ENCODE assay signal across 9 cellular contexts in genomic region chr1:27135920-27136551, GRCh38. TPM values are rescaled to one million over a fixed set of nuclear protein-coding genes. Genes with fewer than 3 reads are reported as not detected.
DNase-seq lines count a peak whose midpoint lies in the region; ATAC-seq and TF ChIP-seq lines count a peak whose summit lies in the region.
"Had no signal": no experiment of that assay in that cellular context is flagged by ENCODE, and none has a peak within 500 bp of the region (broad histone marks: within the 10 kb centered on the region; RNA-seq: fewer than 3 reads in every experiment).

No MANE protein-coding gene starts in this region.

- H3K4me1 ChIP-seq in H9 (ENCODE audit: insufficient read depth, low read length) (peaks cover 7% of the 10 kb centered on the region), hepatocyte (ENCODE audit: insufficient read depth) (peaks cover 25% of the 10 kb centered on the region)

- no peak overlapping the region for H3K14ac ChIP-seq in H9 (ENCODE audit: insufficient read depth, low read length)

- no peak overlapping the region for H3K23ac ChIP-seq in H9 (ENCODE audit: insufficient read length, low read depth, low read length)

- peaks cover 29 to 37% of the 10 kb centered on the region in 2 donors for H3K36me3 Mint-ChIP-seq in CD14-positive monocyte
- peaks cover 0 to 8% (median 0%) of the 10 kb centered on the region in 3 experiments; a peak in 3 of 7 replicates for H3K36me3 Mint-ChIP-seq in H9 (ENCODE audit: insufficient read depth in 1 of 3, low read depth in 3 of 3)
- H3K36me3 Mint-ChIP-seq in naive thymus-derived CD8-positive, alpha-beta T cell, result peaks cover 0 to 8% (median 5%) of the 10 kb centered on the region in 3 donors

- H4K5ac ChIP-seq in H9 (ENCODE audit: insufficient read length, low read depth, low read length), result no peak overlapping the region

- no peak overlapping the region for H2BK15ac ChIP-seq in H9 (ENCODE audit: low read depth, low read length)

- H3K9me2 ChIP-seq in hepatocyte (replicated peaks; ENCODE audit: insufficient read depth), result no peaks in the 10 kb centered on the region

- H3K27me3 Mint-ChIP-seq in CD14-positive monocyte (ENCODE audit: low read depth in 3 of 3) (peaks cover 0 to 2% (median 0%) of the 10 kb centered on the region in 3 donors), H9 (ENCODE audit: low read depth) (no peaks in the 10 kb centered on the region; the same call in 1 of the 2 replicates)
- H3K27me3 Mint-ChIP-seq in naive thymus-derived CD8-positive, alpha-beta T cell, result no peaks in the 10 kb centered on the region

- H3K23me2 ChIP-seq in H9 (ENCODE audit: insufficient read length, low read depth, low read length, poor library complexity, severe bottlenecking), result no peaks in the 10 kb centered on the region

- no peak overlapping the region for H3K4ac ChIP-seq in H9 (ENCODE audit: low read depth, low read length)

- no peaks in the 10 kb centered on the region for H3K36me3 ChIP-seq in hepatocyte (replicated peaks; ENCODE audit: insufficient read depth, low read depth)

- no peaks in the 10 kb centered on the region for H3K79me2 ChIP-seq in H9 (ENCODE audit: insufficient read depth, low read length)
- peaks cover 52% of the 10 kb centered on the region for H3K79me2 ChIP-seq in hepatocyte

- intact Hi-C loops in CD14-positive monocyte (cut with micrococcal nuclease), result loop anchor here in 1 of 2 donors (2.0 kb wide), 2 partner anchors 19 to 23 kb away; partner anchors contain the start of gene SLC9A1

- WGBS in H9 (ENCODE audit: extremely low coverage, insufficient read length, low lambda C conversion rate), result no CpG with 5 or more reads among the region's 5 CpGs
- 69 to 75% (median 71%) methylated on average over 5 of the region's 5 CpGs for WGBS in adipose tissue, 3 donors
- 87% methylated on average over 5 of the region's 5 CpGs for WGBS in hepatocyte (ENCODE audit: low lambda C conversion rate, missing lambda C conversion rate)

- no peaks in the 10 kb centered on the region for H3K79me1 ChIP-seq in H9 (ENCODE audit: insufficient read depth, low read depth, low read length, poor library complexity, severe bottlenecking)

- H3K27ac ChIP-seq in H9 (ENCODE audit: insufficient read length, low read depth, low read length) (no peak overlapping the region), adipose tissue (ENCODE audit: low read depth, low read length) (peak overlapping the region; percentile 23), hepatocyte (no peak overlapping the region)

- H3K27ac Mint-ChIP-seq in CD14-positive monocyte (peak overlapping the region; percentile 99 to 100 (median 99)), H9 (no peak overlapping the region)
- H3K27ac Mint-ChIP-seq in naive thymus-derived CD8-positive, alpha-beta T cell, result peak overlapping the region; percentile 98 to 100 (median 100)

- H3K4me1 Mint-ChIP-seq in CD14-positive monocyte, result peaks cover 92% of the 10 kb centered on the region
- H3K4me1 Mint-ChIP-seq in H9, result peaks cover 29 to 34% of the 10 kb centered on the region in 2 experiments
- H3K4me1 Mint-ChIP-seq in naive thymus-derived CD8-positive, alpha-beta T cell, result peaks cover 26 to 59% (median 53%) of the 10 kb centered on the region in 4 donors

- no peaks in the 10 kb centered on the region for H3K27me3 ChIP-seq in H9 (ENCODE audit: insufficient read depth, low read length)
- H3K27me3 ChIP-seq in hepatocyte, result no peaks in the 10 kb centered on the region

- peak; percentile 66 for DNase-seq in CD14-positive monocyte (ENCODE audit: low spot score)
- peak; percentile 64 for DNase-seq in H9
- DNase-seq in naive thymus-derived CD8-positive, alpha-beta T cell, result peak in 1 of 10 donors; percentile 31
- DNase-seq in hepatocyte (ENCODE audit: low spot score), result no peak
- no peak for DNase-seq in globus pallidus (ENCODE audit: low spot score)
- DNase-seq: nephron progenitor cell had no signal

- H3K4me3 Mint-ChIP-seq in CD14-positive monocyte, result peak overlapping the region; percentile 34 to 91
- H3K4me3 Mint-ChIP-seq in H9, result no peak overlapping the region
- H3K4me3 Mint-ChIP-seq in naive thymus-derived CD8-positive, alpha-beta T cell, result peak overlapping the region in 9 of 10 donors; percentile 85 to 93 (median 89)
- H3K4me3 Mint-ChIP-seq: nephron progenitor cell had no signal

- H3K9me3 ChIP-seq in H9 (ENCODE audit: control insufficient read depth, low read depth, low read length), result no peaks in the 10 kb centered on the region
- H3K9me3 ChIP-seq in hepatocyte (ENCODE audit: low read depth), result no peaks in the 10 kb centered on the region

- no peak overlapping the region for H4K8ac ChIP-seq in H9 (replicated peaks; ENCODE audit: insufficient read length, low read depth, low read length)

- H2AK5ac ChIP-seq in H9 (ENCODE audit: insufficient read length, low read length), result no peak overlapping the region

- H3K18ac ChIP-seq in H9 (ENCODE audit: insufficient read length, low read depth, low read length), result no peak overlapping the region

- H2BK5ac ChIP-seq in H9 (ENCODE audit: insufficient read length, low read length), result no peak overlapping the region

- TF ChIP-seq CTCF in CD14-positive monocyte (IDR thresholded peaks at IDR 0.05) (no peak), H9 (conservative IDR thresholded peaks at IDR 0.05) (peak; percentile 59), hepatocyte (IDR thresholded peaks at IDR 0.05; ENCODE audit: poor library complexity) (no peak)

- no peak overlapping the region for H3K4me3 ChIP-seq in hepatocyte

- no peak overlapping the region for H2BK20ac ChIP-seq in H9 (ENCODE audit: low read depth, low read length, poor library complexity, severe bottlenecking)

- no peak overlapping the region for H2BK120ac ChIP-seq in H9 (ENCODE audit: low read depth, low read length, poor library complexity, severe bottlenecking)

- H3K4me2 ChIP-seq in H9 (ENCODE audit: insufficient read depth, insufficient read length, low read length) (no peak overlapping the region), hepatocyte (no peak overlapping the region)

- no peak overlapping the region for H3K9ac ChIP-seq in H9 (ENCODE audit: extremely low read depth, insufficient read length, low read length)

- no peaks in the 10 kb centered on the region for H3K9me3 Mint-ChIP-seq in CD14-positive monocyte
- no peaks in the 10 kb centered on the region for H3K9me3 Mint-ChIP-seq in H9
- no peaks in the 10 kb centered on the region for H3K9me3 Mint-ChIP-seq in naive thymus-derived CD8-positive, alpha-beta T cell
- H3K9me3 Mint-ChIP-seq: nephron progenitor cell had no signal

- H2AFZ ChIP-seq in H9 (ENCODE audit: low read length) (no peak overlapping the region), hepatocyte (no peak overlapping the region)

- ATAC-seq in naive thymus-derived CD8-positive, alpha-beta T cell, result peak; percentile 27 to 42
- ATAC-seq in GM21528 (IDR thresholded peaks at IDR 0.05; ENCODE audit: low FRiP score, unreplicated experiment), result no peak
- ATAC-seq in HG03565 (IDR thresholded peaks at IDR 0.05; ENCODE audit: unreplicated experiment), result no peak

- H3K56ac ChIP-seq in H9 (ENCODE audit: insufficient read length, low read depth, low read length), result no peak overlapping the region

- H3T11ph ChIP-seq in H9 (ENCODE audit: low read length), result no peak overlapping the region

- H4K91ac ChIP-seq in H9 (ENCODE audit: insufficient read length, low read depth, low read length), result no peak overlapping the region

- no peak overlapping the region for H2BK12ac ChIP-seq in H9 (ENCODE audit: insufficient read length, low read depth, low read length)

- POLR2A ChIA-PET in naive thymus-derived CD8-positive, alpha-beta T cell (lab: Charles Lee), result interaction anchor here (0.5 to 11.0 kb wide), 6 partner anchors 10 to 590 kb away, joined by 3 to 199 read pairs (median 4); partner anchors contain the start of genes FAM76A and SLC9A1

- H4K20me1 ChIP-seq in H9 (ENCODE audit: control insufficient read depth, insufficient read depth, insufficient read length) (no peaks in the 10 kb centered on the region), hepatocyte (ENCODE audit: insufficient read depth, poor library complexity, severe bottlenecking) (peaks cover 6% of the 10 kb centered on the region)

RNA-seq across cellular contexts. Expression of gene SLC9A1, which starts 18.9 kb away (rescaled TPM):
- polyA plus RNA-seq in CD14-positive monocyte (1 to 10 TPM; 4.5 to 4.6 TPM), adipose tissue (10 to 100 TPM in 1 of 3 donors, 1 to 10 TPM in 2; 6.6 to 14.5 (median 8.9) TPM), hepatocyte (29.8 and 31.3 TPM in 2 replicates)
- total RNA-seq in H9 (2021) (20.8 and 21.3 TPM in 2 replicates), hepatocyte (9.7 and 13.3 TPM in 2 replicates)
- total RNA-seq in naive thymus-derived CD8-positive, alpha-beta T cell, result 10 to 100 TPM; 16.2 to 17.7 TPM
- 10 to 100 TPM in 1 of 3 donors, 1 to 10 TPM in 2; 4.5 to 14.2 (median 8.5) TPM for polyA plus RNA-seq in naive thymus-derived CD8-positive, alpha-beta T cell

Comparison
In these comparisons a context has a peak if more than half of its experiments do, and no peak if none do; other contexts are left out.
1. DNase-seq: peak in CD14-positive monocyte (single experiment) and H9 (single experiment); none in hepatocyte (single experiment) and globus pallidus (single experiment).
2. H3K27ac Mint-ChIP-seq: peak in CD14-positive monocyte (7 of 7) and naive thymus-derived CD8-positive, alpha-beta T cell (10 of 10); none in H9 (0 of 3).
3. H3K4me3 Mint-ChIP-seq: peak in CD14-positive monocyte (2 of 2) and naive thymus-derived CD8-positive, alpha-beta T cell (9 of 10); none in H9 (0 of 2).
4. ATAC-seq: peak in naive thymus-derived CD8-positive, alpha-beta T cell (2 of 2); none in GM21528 (single experiment) and HG03565 (single experiment).